ENCODE assay signal across 8 cellular contexts in genomic region chr14:89417469-89418225, GRCh38. TPM values are rescaled to one million over a fixed set of nuclear protein-coding genes. Genes with fewer than 3 reads are reported as not detected.
DNase-seq lines count a peak whose midpoint lies in the region; ATAC-seq and TF ChIP-seq lines count a peak whose summit lies in the region.

No MANE protein-coding gene starts in this region.

- intact Hi-C loops in CD14-positive monocyte (cut with micrococcal nuclease), result loop anchor here (5.0 to 10.0 kb wide), 9 partner anchors 40 to 537 kb away; partner anchors contain the start of genes EFCAB11 (in 1 of the 2) and TDP1 (in 1 of the 2)

- no peaks in the 10 kb centered on the region for H3K36me3 ChIP-seq in endodermal cell (ENCODE audit: control insufficient read depth, insufficient read depth, low read length)

- H3K4me3 ChIP-seq in endodermal cell (ENCODE audit: low read length), result peak overlapping the region; percentile 81

- peak; percentile 61 for ATAC-seq in HG03354 (IDR thresholded peaks at IDR 0.05; ENCODE audit: poor library complexity, severe bottlenecking, unreplicated experiment)

- H3K27ac ChIP-seq in endodermal cell (ENCODE audit: low read depth, low read length), result no peak overlapping the region

- H3K4me1 ChIP-seq in endodermal cell (ENCODE audit: control insufficient read depth, insufficient read depth, low read length), result no peaks in the 10 kb centered on the region

- H3K4me1 Mint-ChIP-seq in CD14-positive monocyte (peaks cover 51% of the 10 kb centered on the region), endodermal cell (peaks cover 41% of the 10 kb centered on the region)

- H3K9ac ChIP-seq in endodermal cell (ENCODE audit: extremely low read depth, low read length, poor library complexity, severe bottlenecking), result peak overlapping the region; percentile 56

- peak overlapping the region; percentile 88 to 93 for H3K4me3 Mint-ChIP-seq in CD14-positive monocyte
- H3K4me3 Mint-ChIP-seq in endodermal cell, result peak overlapping the region; percentile 82

- peak; percentile 43 for TF ChIP-seq POLR2A in GM19099 (IDR thresholded peaks at IDR 0.05; ENCODE audit: extremely low read depth, insufficient read length, low read depth)

- no peaks in the 10 kb centered on the region for H3K9me3 ChIP-seq in endodermal cell (ENCODE audit: control insufficient read depth, low read length)

- H3K27ac Mint-ChIP-seq in CD14-positive monocyte, result peak overlapping the region; percentile 89 to 97 (median 95)
- peak overlapping the region; percentile 88 for H3K27ac Mint-ChIP-seq in endodermal cell

- H3K9me3 Mint-ChIP-seq in CD14-positive monocyte, result no peaks in the 10 kb centered on the region
- no peaks in the 10 kb centered on the region for H3K9me3 Mint-ChIP-seq in endodermal cell

- 3% methylated on average over 27 to 50 of the region's 50 CpGs for WGBS in endodermal cell (ENCODE audit: insufficient coverage in 1 of 2, insufficient read length in 1 of 2), 2 experiments

- H3K27me3 Mint-ChIP-seq in CD14-positive monocyte (ENCODE audit: low read depth in 3 of 3), result peaks cover 0 to 2% (median 0%) of the 10 kb centered on the region in 3 donors
- no peaks in the 10 kb centered on the region for H3K27me3 Mint-ChIP-seq in endodermal cell (ENCODE audit: insufficient read depth)

- H3K27me3 ChIP-seq in endodermal cell (ENCODE audit: control insufficient read depth, insufficient read depth, low read length, poor library complexity, severe bottlenecking), result no peaks in the 10 kb centered on the region

- TF ChIP-seq CTCF in CD14-positive monocyte (IDR thresholded peaks at IDR 0.05) (peak; percentile 69), endodermal cell (conservative IDR thresholded peaks at IDR 0.05) (peak; percentile 68)

- peaks cover 16 to 20% of the 10 kb centered on the region in 2 donors for H3K36me3 Mint-ChIP-seq in CD14-positive monocyte
- H3K36me3 Mint-ChIP-seq in endodermal cell (ENCODE audit: low read depth), result peaks cover 14% of the 10 kb centered on the region

- peak; percentile 74 for DNase-seq in CD14-positive monocyte (ENCODE audit: low spot score)
- DNase-seq in NCI-H82 treated with DMSO at 0.1 percent for 48 hours (lab: John Stamatoyannopoulos, UW; ENCODE audit: unreplicated experiment), result peak; percentile 10
- DNase-seq in activated CD8-positive, alpha-beta memory T cell treated with anti-CD3 and anti-CD28 coated beads for 1 hour (ENCODE audit: extremely low read depth in 1 of 2, low read depth in 1 of 2), result peak; percentile 25
- peak; percentile 81 for DNase-seq in endodermal cell
- peak; percentile 38 for DNase-seq in mucosa of gallbladder (ENCODE audit: low spot score)
- DNase-seq in stimulated activated naive CD4-positive, alpha-beta T cell treated with Interleukin-2 at 50 U/mL for 16 hours (lab: John Stamatoyannopoulos, UW), result peak; percentile 63

RNA-seq across cellular contexts. Expression of gene FOXN3, which starts 0.6 kb away (rescaled TPM):
- polyA plus RNA-seq in CD14-positive monocyte, result 10 to 100 TPM; 38.7 to 42.0 TPM
- 10 to 100 TPM; 61.2 to 84.1 TPM for total RNA-seq in endodermal cell
- 44.3 TPM for polyA plus RNA-seq in endodermal cell (2013, experiment 1 of 2)
- polyA plus RNA-seq in endodermal cell (2013, experiment 2 of 2), result 37.3 TPM
- total RNA-seq in mucosa of gallbladder, result 63.0 TPM

Comparison
In these comparisons a context has a peak if more than half of its experiments do, and no peak if none do; other contexts are left out.
1. DNase-seq: peak in every context shown above with its lines; median percentile 81 in endodermal cell; 74 in CD14-positive monocyte; 63 in stimulated activated naive CD4-positive, alpha-beta T cell treated with Interleukin-2 at 50 U/mL for 16 hours; 38 in mucosa of gallbladder; 25 in activated CD8-positive, alpha-beta memory T cell treated with anti-CD3 and anti-CD28 coated beads for 1 hour; 10 in NCI-H82 treated with DMSO at 0.1 percent for 48 hours.